10 cellular contexts compared by ENCODE assay signal in the genomic region with DNA sequence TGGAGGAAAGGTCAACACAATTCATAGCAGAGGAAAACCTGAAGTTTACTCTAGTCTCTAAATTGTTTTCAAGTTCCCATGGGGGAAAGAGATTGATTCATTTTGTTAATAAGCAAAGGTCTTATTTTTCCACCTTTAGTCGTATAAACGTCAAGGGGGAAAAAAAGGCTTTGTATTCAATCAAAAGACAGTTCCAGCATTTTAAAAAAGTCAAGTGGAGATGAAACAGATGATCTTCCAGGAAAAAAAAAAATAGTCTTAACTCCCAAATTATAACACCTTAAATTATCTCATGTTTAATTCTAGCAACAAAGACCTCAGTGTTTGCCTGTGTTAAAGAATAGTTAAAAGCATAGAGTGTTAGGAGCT.
DNase-seq lines count a peak whose midpoint lies in the region; ATAC-seq, FAIRE-seq and TF ChIP-seq lines count a peak whose summit lies in the region.
"Had no signal": no experiment of that assay in that cellular context is flagged by ENCODE, and none has a peak within 500 bp of the region (broad histone marks: within the 10 kb centered on the region; RNA-seq: fewer than 3 reads in every experiment).

No MANE protein-coding gene starts in this region.

- H2AFZ ChIP-seq in GM12878 (ENCODE audit: control insufficient read depth, low read depth, low read length) (peak overlapping the region; percentile 49), mesenchymal stem cell (ENCODE audit: low read depth, low read length) (no peak overlapping the region)

- WGBS in GM12878 (ENCODE audit: insufficient coverage, insufficient replicate concordance, low lambda C conversion rate, missing lambda C conversion rate) = 20% methylated on average over 2 of the region's 2 CpGs
- no CpG with 5 or more reads among the region's 2 CpGs for WGBS in mesenchymal stem cell
- WGBS in thyroid gland, 2 donors = 75 to 81% methylated on average over 2 of the region's 2 CpGs

- no peak overlapping the region for H2BK5ac ChIP-seq in mesenchymal stem cell (ENCODE audit: low read depth, low read length, poor library complexity, severe bottlenecking)

- H3K79me1 ChIP-seq in mesenchymal stem cell (replicated peaks; ENCODE audit: low read length, poor library complexity, severe bottlenecking) = peaks cover 2% of the 10 kb centered on the region

- SMC1A ChIA-PET in GM12878 (lab: Charles Lee; ENCODE audit: uncharacterized antibody, unreplicated experiment) = interaction anchor here (0.8 to 8.0 kb wide), 10 partner anchors 8 to 95 kb away, joined by 3 to 108 read pairs (median 3); no protein-coding TSS in a partner anchor

- peaks cover 8% of the 10 kb centered on the region for H3K36me3 Mint-ChIP-seq in activated CD4-positive, alpha-beta T cell treated with anti-CD3 and anti-CD28 coated beads, Interleukin-2, amount 10 ng/mL, durations not matched to agents 7 days and 5 days (ENCODE audit: low read depth)

- H3K27ac ChIP-seq in GM12878 (ENCODE audit: control insufficient read depth, insufficient read depth) = peak overlapping the region; percentile 80
- H3K27ac ChIP-seq in mesenchymal stem cell (ENCODE audit: low read length, poor library complexity, severe bottlenecking) = peak overlapping the region; percentile 83
- peak overlapping the region; percentile 99 for H3K27ac ChIP-seq in thyroid gland
- H3K27ac ChIP-seq: HL-60 had no signal

- H3K36me3 ChIP-seq in GM12878 (ENCODE audit: control insufficient read depth in 2 of 2, insufficient read depth in 2 of 2, low read length in 1 of 2) (no peaks in the 10 kb centered on the region), mesenchymal stem cell (ENCODE audit: control insufficient read depth in 1 of 2, insufficient read depth in 2 of 2, low read depth in 1 of 2, low read length in 2 of 2) (no peaks in the 10 kb centered on the region), thyroid gland (no peaks in the 10 kb centered on the region)

- no peak overlapping the region for H3K14ac ChIP-seq in mesenchymal stem cell (ENCODE audit: low read length in 2 of 2)

- no peaks in the 10 kb centered on the region for H3K27me3 Mint-ChIP-seq in activated CD4-positive, alpha-beta T cell treated with anti-CD3 and anti-CD28 coated beads, Interleukin-2, amount 10 ng/mL, durations not matched to agents 7 days and 5 days

- intact Hi-C loops in GM12878 (cut with micrococcal nuclease; ENCODE audit: unreplicated experiment) (no loop called here), thyroid gland (cut with DNase I) (loop anchor here (5.0 to 10.0 kb wide), 3 partner anchors 89 to 373 kb away; partner anchors contain the start of gene IRF2BP2)

- H2BK120ac ChIP-seq in mesenchymal stem cell (ENCODE audit: low read depth, low read length) = peak overlapping the region; percentile 98

- TSS peak; percentile 60 for BruUV-seq in GM12878 (replicated peaks; lab: Mats Ljungman, UMichigan)

- in situ Hi-C loops in GM12878 (cut with MboI) = no loop called here

- no peak overlapping the region for H3K4me3 ChIP-seq in GM12878
- no peak overlapping the region for H3K4me3 ChIP-seq in mesenchymal stem cell (ENCODE audit: insufficient read depth in 1 of 2, low read depth in 1 of 2, low read length in 2 of 2)
- H3K4me3 ChIP-seq in thyroid gland (replicated peaks in 1 of 3) = no peak overlapping the region

- POLR2A ChIA-PET in activated CD4-positive, alpha-beta T cell treated with anti-CD3 and anti-CD28 coated beads, Interleukin-2, amount 10 ng/mL, durations not matched to agents 7 days and 5 days (lab: Charles Lee) = no interaction called here
- POLR2A ChIA-PET in GM12878 (lab: Charles Lee) = interaction anchor here (2.1 to 6.0 kb wide), 2 partner anchors 11 to 19 kb away, joined by 6 to 39 read pairs; no protein-coding TSS in a partner anchor

- H4K20me1 ChIP-seq in GM12878 (ENCODE audit: control insufficient read depth, insufficient read depth) = no peaks in the 10 kb centered on the region

- peak overlapping the region; percentile 98 to 99 for H3K18ac ChIP-seq in mesenchymal stem cell (ENCODE audit: low read depth in 1 of 2, low read length in 2 of 2)

- no peak for FAIRE-seq in GM12878 (lab: Jason Lieb, UNC)

- H3K4me2 ChIP-seq in GM12878 (ENCODE audit: control insufficient read depth, insufficient read depth) (no peak overlapping the region), mesenchymal stem cell (ENCODE audit: low read length, poor library complexity, severe bottlenecking) (no peak overlapping the region)

- H2AK5ac ChIP-seq in mesenchymal stem cell (ENCODE audit: low read length, severe bottlenecking) = no peak overlapping the region

- CTCF ChIA-PET in activated CD4-positive, alpha-beta T cell treated with anti-CD3 and anti-CD28 coated beads, Interleukin-2, amount 10 ng/mL, durations not matched to agents 7 days and 5 days (lab: Charles Lee) = interaction anchor here (1.3 to 3.1 kb wide), 6 partner anchors 9 to 95 kb away, joined by 4 to 14 read pairs (median 6); no protein-coding TSS in a partner anchor
- CTCF ChIA-PET in GM12878 (lab: Yijun Ruan, JAX) = interaction anchor here (1.0 to 4.3 kb wide), 5 partner anchors 17 to 96 kb away, joined by 3 to 13 read pairs (median 4); no protein-coding TSS in a partner anchor

- peak overlapping the region; percentile 3 to 90 for H3K4ac ChIP-seq in mesenchymal stem cell (ENCODE audit: low read depth in 1 of 2, low read length in 2 of 2)

- TF ChIP-seq POLR2A in GM12878 (IDR thresholded peaks at IDR 0.05; ENCODE audit: low read depth, low read length) (no peak), thyroid gland (IDR thresholded peaks at IDR 0.05) (no peak)

- peak overlapping the region; percentile 84 for H3K27ac Mint-ChIP-seq in activated CD4-positive, alpha-beta T cell treated with anti-CD3 and anti-CD28 coated beads, Interleukin-2, amount 10 ng/mL, durations not matched to agents 7 days and 5 days

- H3K9ac ChIP-seq in GM12878 (ENCODE audit: control insufficient read depth, insufficient read depth, low read length) (peak overlapping the region; percentile 33), mesenchymal stem cell (ENCODE audit: low read length) (peak overlapping the region; percentile 60)

- peak overlapping the region; percentile 96 to 99 for H2BK12ac ChIP-seq in mesenchymal stem cell (ENCODE audit: low read length in 2 of 2)

- ATAC-seq in GM12878 (no peak), HG03378 (IDR thresholded peaks at IDR 0.05; ENCODE audit: unreplicated experiment) (no peak), GM18511 (IDR thresholded peaks at IDR 0.05; ENCODE audit: unreplicated experiment) (no peak)

- TF ChIP-seq CTCF in GM12878 (IDR thresholded peaks at IDR 0.05 in 2 of 3, conservative IDR thresholded peaks at IDR 0.05 in 1 of 3; ENCODE audit: control insufficient read depth in 2 of 3, extremely low read depth in 1 of 3, insufficient read depth in 1 of 3, low read depth in 3 of 3, low read length in 3 of 3) = no peak
- TF ChIP-seq CTCF in thyroid gland (IDR thresholded peaks at IDR 0.05) = no peak

- RAD21 ChIA-PET in GM12878 (lab: Charles Lee; ENCODE audit: unreplicated experiment) = interaction anchor here (0.8 to 6.5 kb wide), 5 partner anchors 11 to 144 kb away, joined by 3 to 82 read pairs (median 4); no protein-coding TSS in a partner anchor

- peak overlapping the region; percentile 91 for H4K91ac ChIP-seq in mesenchymal stem cell (ENCODE audit: low read length)

- no peak overlapping the region for H2BK15ac ChIP-seq in mesenchymal stem cell (ENCODE audit: low read depth, poor library complexity, severe bottlenecking)

- no peak for TF ChIP-seq EP300 in GM12878 (IDR thresholded peaks at IDR 0.05; ENCODE audit: borderline replicate concordance in 1 of 2, control insufficient read depth in 1 of 2, low read depth in 2 of 2, low read length in 2 of 2)

- H3K9me3 Mint-ChIP-seq in activated CD4-positive, alpha-beta T cell treated with anti-CD3 and anti-CD28 coated beads, Interleukin-2, amount 10 ng/mL, durations not matched to agents 7 days and 5 days = peaks cover 8% of the 10 kb centered on the region

- H3K79me2 ChIP-seq in GM12878 (ENCODE audit: control insufficient read depth, insufficient read depth, low read length) = no peaks in the 10 kb centered on the region

- no peaks in the 10 kb centered on the region; the same call in 2 of the 3 replicates for H3K9me3 ChIP-seq in GM12878 (replicated peaks; ENCODE audit: control insufficient read depth, insufficient read depth, low read length)
- H3K9me3 ChIP-seq in mesenchymal stem cell (ENCODE audit: control insufficient read depth, low read length) = no peaks in the 10 kb centered on the region
- H3K9me3 ChIP-seq in thyroid gland = no peaks in the 10 kb centered on the region

- no peak for DNase-seq in activated CD4-positive, alpha-beta T cell treated with anti-CD3 and anti-CD28 coated beads, Interleukin-2, amount 10 ng/mL, durations not matched to agents 7 days and 5 days
- DNase-seq in activated CD4-positive, alpha-beta T cell treated with anti-CD3 and anti-CD28 coated beads, Interleukin-2, amount 50 U/mL, for 4 hours = no peak
- no peak for DNase-seq in GM12878 (ENCODE audit: low read depth, low spot score)
- no peak for DNase-seq in mesenchymal stem cell
- DNase-seq in thyroid gland = no peak
- DNase-seq in NCI-H69 (lab: John Stamatoyannopoulos, UW) = no peak
- DNase-seq: NCI-H1930 had no signal

- H4K8ac ChIP-seq in mesenchymal stem cell (ENCODE audit: low read length) = peak overlapping the region; percentile 95

- no peak for TF ChIP-seq RAD21 in GM12878 (IDR thresholded peaks at IDR 0.05; ENCODE audit: insufficient read depth, low read depth, low read length)

- peaks cover 65% of the 10 kb centered on the region for H3K4me1 Mint-ChIP-seq in activated CD4-positive, alpha-beta T cell treated with anti-CD3 and anti-CD28 coated beads, Interleukin-2, amount 10 ng/mL, durations not matched to agents 7 days and 5 days

- H3K4me1 ChIP-seq in GM12878 (ENCODE audit: control insufficient read depth, insufficient read depth, low read length) (peaks cover 62% of the 10 kb centered on the region), mesenchymal stem cell (ENCODE audit: control insufficient read depth, insufficient read depth, low read depth, low read length) (peaks cover 16% of the 10 kb centered on the region), thyroid gland (peaks cover 37 to 56% of the 10 kb centered on the region in 2 donors)

- H3K23ac ChIP-seq in mesenchymal stem cell (ENCODE audit: low read length in 2 of 2) = no peak overlapping the region

- H3K27me3 ChIP-seq in GM12878 (replicated peaks in 1 of 2; ENCODE audit: control insufficient read depth in 2 of 2, insufficient read depth in 2 of 2, low read length in 1 of 2) (no peaks in the 10 kb centered on the region), mesenchymal stem cell (ENCODE audit: control insufficient read depth in 1 of 2, insufficient read depth in 1 of 2, low read length in 2 of 2) (no peaks in the 10 kb centered on the region), thyroid gland (no peaks in the 10 kb centered on the region)

- H3K4me3 Mint-ChIP-seq in activated CD4-positive, alpha-beta T cell treated with anti-CD3 and anti-CD28 coated beads, Interleukin-2, amount 10 ng/mL, durations not matched to agents 7 days and 5 days = no peak overlapping the region

TF ChIP-seq in GM12878, 131 proteins besides CTCF, POLR2A, EP300 and RAD21:
- TF ChIP-seq, protein P1, sequence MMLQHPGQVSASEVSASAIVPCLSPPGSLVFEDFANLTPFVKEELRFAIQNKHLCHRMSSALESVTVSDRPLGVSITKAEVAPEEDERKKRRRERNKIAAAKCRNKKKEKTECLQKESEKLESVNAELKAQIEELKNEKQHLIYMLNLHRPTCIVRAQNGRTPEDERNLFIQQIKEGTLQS (IDR thresholded peaks at IDR 0.05; ENCODE audit: borderline replicate concordance, extremely low read depth, low read depth, low read length) = no peak
